In the genomic region with DNA sequence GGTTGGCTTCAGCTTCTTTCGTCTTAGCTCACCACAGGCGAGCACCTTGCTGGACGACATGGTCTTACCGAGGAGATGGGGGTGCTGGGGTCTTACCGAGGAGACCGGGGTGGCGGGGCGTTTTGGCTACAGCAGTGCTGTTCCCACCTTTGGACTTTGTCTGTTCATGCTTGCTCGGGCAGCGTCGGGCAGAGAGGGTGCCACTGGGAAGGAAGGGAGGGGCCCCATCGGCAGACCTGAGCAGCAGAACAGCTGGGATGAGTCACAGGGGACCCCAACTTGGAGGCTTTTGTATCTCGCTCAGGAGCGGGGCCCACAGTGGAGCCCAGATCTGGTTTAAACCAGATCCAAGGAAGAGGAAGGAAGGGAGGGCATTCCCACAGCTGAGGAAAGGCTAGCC, we compare ENCODE assay signal across 1 cellular context.
TF ChIP-seq lines count a peak whose summit lies in the region.

No MANE protein-coding gene starts in this region.

TF ChIP-seq in GM23338, 12 proteins besides CTCF, POLR2A, EP300 and RAD21 (continued from another document):
- TF ChIP-seq, protein P1, sequence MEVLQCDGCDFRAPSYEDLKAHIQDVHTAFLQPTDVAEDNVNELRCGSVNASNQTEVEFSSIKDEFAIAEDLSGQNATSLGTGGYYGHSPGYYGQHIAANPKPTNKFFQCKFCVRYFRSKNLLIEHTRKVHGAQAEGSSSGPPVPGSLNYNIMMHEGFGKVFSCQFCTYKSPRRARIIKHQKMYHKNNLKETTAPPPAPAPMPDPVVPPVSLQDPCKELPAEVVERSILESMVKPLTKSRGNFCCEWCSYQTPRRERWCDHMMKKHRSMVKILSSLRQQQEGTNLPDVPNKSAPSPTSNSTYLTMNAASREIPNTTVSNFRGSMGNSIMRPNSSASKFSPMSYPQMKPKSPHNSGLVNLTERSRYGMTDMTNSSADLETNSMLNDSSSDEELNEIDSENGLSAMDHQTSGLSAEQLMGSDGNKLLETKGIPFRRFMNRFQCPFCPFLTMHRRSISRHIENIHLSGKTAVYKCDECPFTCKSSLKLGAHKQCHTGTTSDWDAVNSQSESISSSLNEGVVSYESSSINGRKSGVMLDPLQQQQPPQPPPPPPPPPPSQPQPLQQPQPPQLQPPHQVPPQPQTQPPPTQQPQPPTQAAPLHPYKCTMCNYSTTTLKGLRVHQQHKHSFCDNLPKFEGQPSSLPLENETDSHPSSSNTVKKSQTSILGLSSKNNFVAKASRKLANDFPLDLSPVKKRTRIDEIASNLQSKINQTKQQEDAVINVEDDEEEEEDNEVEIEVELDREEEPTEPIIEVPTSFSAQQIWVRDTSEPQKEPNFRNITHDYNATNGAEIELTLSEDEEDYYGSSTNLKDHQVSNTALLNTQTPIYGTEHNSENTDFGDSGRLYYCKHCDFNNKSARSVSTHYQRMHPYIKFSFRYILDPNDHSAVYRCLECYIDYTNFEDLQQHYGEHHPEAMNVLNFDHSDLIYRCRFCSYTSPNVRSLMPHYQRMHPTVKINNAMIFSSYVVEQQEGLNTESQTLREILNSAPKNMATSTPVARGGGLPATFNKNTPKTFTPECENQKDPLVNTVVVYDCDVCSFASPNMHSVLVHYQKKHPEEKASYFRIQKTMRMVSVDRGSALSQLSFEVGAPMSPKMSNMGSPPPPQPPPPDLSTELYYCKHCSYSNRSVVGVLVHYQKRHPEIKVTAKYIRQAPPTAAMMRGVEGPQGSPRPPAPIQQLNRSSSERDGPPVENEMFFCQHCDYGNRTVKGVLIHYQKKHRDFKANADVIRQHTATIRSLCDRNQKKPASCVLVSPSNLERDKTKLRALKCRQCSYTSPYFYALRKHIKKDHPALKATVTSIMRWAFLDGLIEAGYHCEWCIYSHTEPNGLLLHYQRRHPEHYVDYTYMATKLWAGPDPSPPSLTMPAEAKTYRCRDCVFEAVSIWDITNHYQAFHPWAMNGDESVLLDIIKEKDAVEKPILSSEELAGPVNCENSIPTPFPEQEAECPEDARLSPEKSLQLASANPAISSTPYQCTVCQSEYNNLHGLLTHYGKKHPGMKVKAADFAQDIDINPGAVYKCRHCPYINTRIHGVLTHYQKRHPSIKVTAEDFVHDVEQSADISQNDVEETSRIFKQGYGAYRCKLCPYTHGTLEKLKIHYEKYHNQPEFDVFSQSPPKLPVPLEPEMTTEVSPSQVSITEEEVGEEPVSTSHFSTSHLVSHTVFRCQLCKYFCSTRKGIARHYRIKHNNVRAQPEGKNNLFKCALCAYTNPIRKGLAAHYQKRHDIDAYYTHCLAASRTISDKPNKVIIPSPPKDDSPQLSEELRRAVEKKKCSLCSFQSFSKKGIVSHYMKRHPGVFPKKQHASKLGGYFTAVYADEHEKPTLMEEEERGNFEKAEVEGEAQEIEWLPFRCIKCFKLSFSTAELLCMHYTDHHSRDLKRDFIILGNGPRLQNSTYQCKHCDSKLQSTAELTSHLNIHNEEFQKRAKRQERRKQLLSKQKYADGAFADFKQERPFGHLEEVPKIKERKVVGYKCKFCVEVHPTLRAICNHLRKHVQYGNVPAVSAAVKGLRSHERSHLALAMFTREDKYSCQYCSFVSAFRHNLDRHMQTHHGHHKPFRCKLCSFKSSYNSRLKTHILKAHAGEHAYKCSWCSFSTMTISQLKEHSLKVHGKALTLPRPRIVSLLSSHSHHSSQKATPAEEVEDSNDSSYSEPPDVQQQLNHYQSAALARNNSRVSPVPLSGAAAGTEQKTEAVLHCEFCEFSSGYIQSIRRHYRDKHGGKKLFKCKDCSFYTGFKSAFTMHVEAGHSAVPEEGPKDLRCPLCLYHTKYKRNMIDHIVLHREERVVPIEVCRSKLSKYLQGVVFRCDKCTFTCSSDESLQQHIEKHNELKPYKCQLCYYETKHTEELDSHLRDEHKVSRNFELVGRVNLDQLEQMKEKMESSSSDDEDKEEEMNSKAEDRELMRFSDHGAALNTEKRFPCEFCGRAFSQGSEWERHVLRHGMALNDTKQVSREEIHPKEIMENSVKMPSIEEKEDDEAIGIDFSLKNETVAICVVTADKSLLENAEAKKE (CRISPR knock-in tag; IDR thresholded peaks at IDR 0.05), result no peak
- TF ChIP-seq JUNB (IDR thresholded peaks at IDR 0.05; ENCODE audit: unreplicated experiment), result no peak
- TF ChIP-seq EZH2phosphoT487 (IDR thresholded peaks at IDR 0.05; ENCODE audit: unreplicated experiment), result no peak
- no peak for TF ChIP-seq POLR2AphosphoS5 (IDR thresholded peaks at IDR 0.05; ENCODE audit: low read depth)
- no peak for TF ChIP-seq CREB1 (CRISPR knock-in tag; IDR thresholded peaks at IDR 0.05; ENCODE audit: low read depth)
- TF ChIP-seq, protein P2, sequence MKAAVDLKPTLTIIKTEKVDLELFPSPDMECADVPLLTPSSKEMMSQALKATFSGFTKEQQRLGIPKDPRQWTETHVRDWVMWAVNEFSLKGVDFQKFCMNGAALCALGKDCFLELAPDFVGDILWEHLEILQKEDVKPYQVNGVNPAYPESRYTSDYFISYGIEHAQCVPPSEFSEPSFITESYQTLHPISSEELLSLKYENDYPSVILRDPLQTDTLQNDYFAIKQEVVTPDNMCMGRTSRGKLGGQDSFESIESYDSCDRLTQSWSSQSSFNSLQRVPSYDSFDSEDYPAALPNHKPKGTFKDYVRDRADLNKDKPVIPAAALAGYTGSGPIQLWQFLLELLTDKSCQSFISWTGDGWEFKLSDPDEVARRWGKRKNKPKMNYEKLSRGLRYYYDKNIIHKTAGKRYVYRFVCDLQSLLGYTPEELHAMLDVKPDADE (IDR thresholded peaks at IDR 0.05), result no peak
- no peak for TF ChIP-seq STAT1 (IDR thresholded peaks at IDR 0.05; ENCODE audit: unreplicated experiment)
- no peak for TF ChIP-seq EZH2 (IDR thresholded peaks at IDR 0.05; ENCODE audit: low read depth, unreplicated experiment)
- TF ChIP-seq ZNF331 (CRISPR knock-in tag; IDR thresholded peaks at IDR 0.05; ENCODE audit: low read depth), result no peak
- TF ChIP-seq NANOG (IDR thresholded peaks at IDR 0.05; ENCODE audit: borderline replicate concordance), result no peak
